ENCODE assay signal across 21 cellular contexts in the genomic region with DNA sequence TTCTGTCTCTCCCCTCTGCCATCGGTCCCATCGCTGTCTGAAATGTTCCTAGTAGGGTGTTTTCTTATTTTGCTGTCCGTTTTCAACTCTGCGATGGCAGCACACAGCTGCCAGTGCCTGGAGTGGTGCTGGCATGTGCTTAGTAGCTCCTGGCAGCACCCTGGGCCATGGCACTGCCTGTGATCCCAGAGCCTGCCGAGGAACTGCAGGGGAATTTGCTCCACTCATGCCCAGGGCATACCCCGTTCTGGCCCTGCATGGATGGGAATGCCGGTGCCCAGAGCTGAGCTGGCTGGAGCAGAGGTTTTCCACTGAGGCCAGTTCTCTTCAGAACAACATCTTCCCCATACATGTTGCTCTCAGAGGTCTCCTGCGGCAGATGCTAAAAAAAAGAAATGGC.
"Had no signal": no experiment of that assay in that cellular context is flagged by ENCODE, and none has a peak within 500 bp of the region (broad histone marks: within the 10 kb centered on the region; RNA-seq: fewer than 3 reads in every experiment).

No MANE protein-coding gene starts in this region.

- H3K27me3 Mint-ChIP-seq: activated B cell treated with CpG ODN at 0.5 μM for 24 hours; activated CD4-positive, alpha-beta memory T cell treated with anti-CD3 and anti-CD28 coated beads for 36 hours; activated CD8-positive, alpha-beta memory T cell treated with anti-CD3 and anti-CD28 coated beads, Interleukin-2, amount 10 ng/mL, durations not matched to agents 7 days and 5 days; activated naive CD8-positive, alpha-beta T cell treated with anti-CD3 and anti-CD28 coated beads for 36 hours; stimulated activated naive B cell treated with anti-CD40 and anti-IgM and Interleukin-4, amounts not matched to agents 10 μg/mL and 1 μg/mL and 100 μg/mL, for 72 hours; T-cell had no signal

- ATAC-seq: activated CD8-positive, alpha-beta memory T cell treated with anti-CD3 and anti-CD28 coated beads, Interleukin-2, amount 10 ng/mL, durations not matched to agents 7 days and 5 days; right lobe of liver; SK-N-SH treated with all-trans-retinoic acid at 6 μM for 48 hours; stimulated activated naive B cell treated with anti-CD40 and anti-IgM and Interleukin-4, amounts not matched to agents 10 μg/mL and 1 μg/mL and 100 μg/mL, for 72 hours had no signal

- H3K4me3 Mint-ChIP-seq: activated B cell treated with CpG ODN at 0.5 μM for 24 hours; activated CD4-positive, alpha-beta memory T cell treated with anti-CD3 and anti-CD28 coated beads for 36 hours; activated CD8-positive, alpha-beta memory T cell treated with anti-CD3 and anti-CD28 coated beads, Interleukin-2, amount 10 ng/mL, durations not matched to agents 7 days and 5 days; activated naive CD8-positive, alpha-beta T cell treated with anti-CD3 and anti-CD28 coated beads for 36 hours; neural progenitor cell; stimulated activated naive B cell treated with anti-CD40 and anti-IgM and Interleukin-4, amounts not matched to agents 10 μg/mL and 1 μg/mL and 100 μg/mL, for 72 hours; T-cell had no signal

- H3K27ac Mint-ChIP-seq: activated B cell treated with CpG ODN at 0.5 μM for 24 hours; activated CD4-positive, alpha-beta memory T cell treated with anti-CD3 and anti-CD28 coated beads for 36 hours; activated CD8-positive, alpha-beta memory T cell treated with anti-CD3 and anti-CD28 coated beads, Interleukin-2, amount 10 ng/mL, durations not matched to agents 7 days and 5 days; activated naive CD8-positive, alpha-beta T cell treated with anti-CD3 and anti-CD28 coated beads for 36 hours; neural progenitor cell; stimulated activated naive B cell treated with anti-CD40 and anti-IgM and Interleukin-4, amounts not matched to agents 10 μg/mL and 1 μg/mL and 100 μg/mL, for 72 hours; T-cell had no signal

- H3K4me1 ChIP-seq: colonic mucosa, neural progenitor cell, right lobe of liver had no signal

- H3K9me3 ChIP-seq: colonic mucosa, prostate gland, right lobe of liver, thoracic aorta had no signal

- H3K4me3 ChIP-seq: colonic mucosa, lung, neural progenitor cell, prostate gland, right lobe of liver, smooth muscle cell, thoracic aorta had no signal

- H3K4me1 Mint-ChIP-seq: neural progenitor cell had no signal

- H3K9me3 Mint-ChIP-seq: activated B cell treated with CpG ODN at 0.5 μM for 24 hours; activated CD4-positive, alpha-beta memory T cell treated with anti-CD3 and anti-CD28 coated beads for 36 hours; activated naive CD8-positive, alpha-beta T cell treated with anti-CD3 and anti-CD28 coated beads for 36 hours; neural progenitor cell; stimulated activated naive B cell treated with anti-CD40 and anti-IgM and Interleukin-4, amounts not matched to agents 10 μg/mL and 1 μg/mL and 100 μg/mL, for 72 hours; T-cell had no signal

- H3K36me3 Mint-ChIP-seq: activated CD8-positive, alpha-beta memory T cell treated with anti-CD3 and anti-CD28 coated beads, Interleukin-2, amount 10 ng/mL, durations not matched to agents 7 days and 5 days; T-cell had no signal

- DNase-seq: activated B cell treated with CpG ODN at 0.5 μM for 24 hours; activated CD4-positive, alpha-beta memory T cell treated with anti-CD3 and anti-CD28 coated beads for 36 hours; activated CD4-positive, alpha-beta T cell treated with anti-CD3 and anti-CD28 coated beads for 4 hours; activated CD8-positive, alpha-beta memory T cell treated with anti-CD3 and anti-CD28 coated beads, Interleukin-2, amount 10 ng/mL, durations not matched to agents 7 days and 5 days; activated naive CD4-positive, alpha-beta T cell; activated naive CD8-positive, alpha-beta T cell treated with anti-CD3 and anti-CD28 coated beads for 36 hours; amniotic stem cell; central memory CD4-positive, alpha-beta T cell; colonic mucosa; left cardiac atrium; stimulated activated CD4-positive, alpha-beta T cell treated with anti-CD3 and anti-CD28 coated beads, Interleukin-4, amount 100 ng/mL, for 24 hours; stimulated activated naive B cell treated with anti-CD40 and anti-IgM and Interleukin-4, amounts not matched to agents 10 μg/mL and 1 μg/mL and 100 μg/mL, for 72 hours; T-cell; T-helper 9 cell had no signal

- H3K27me3 ChIP-seq: colonic mucosa, neural progenitor cell, right lobe of liver had no signal

- H3K27ac ChIP-seq: colonic mucosa, neural progenitor cell, right lobe of liver had no signal

- H3K36me3 ChIP-seq: colonic mucosa, neural progenitor cell had no signal
